Comparison of ENCODE assay signal across 1 cellular context in genomic region chr4:146585761-146586333, GRCh38.
TF ChIP-seq lines count a peak whose summit lies in the region.

No MANE protein-coding gene starts in this region.

TF ChIP-seq in GM23338, 12 proteins besides CTCF, POLR2A, EP300 and RAD21 (continued from another document):
- no peak for TF ChIP-seq ZNF462 (CRISPR knock-in tag; IDR thresholded peaks at IDR 0.05)
